Comparison of ENCODE assay signal across 9 cellular contexts in the genomic region with DNA sequence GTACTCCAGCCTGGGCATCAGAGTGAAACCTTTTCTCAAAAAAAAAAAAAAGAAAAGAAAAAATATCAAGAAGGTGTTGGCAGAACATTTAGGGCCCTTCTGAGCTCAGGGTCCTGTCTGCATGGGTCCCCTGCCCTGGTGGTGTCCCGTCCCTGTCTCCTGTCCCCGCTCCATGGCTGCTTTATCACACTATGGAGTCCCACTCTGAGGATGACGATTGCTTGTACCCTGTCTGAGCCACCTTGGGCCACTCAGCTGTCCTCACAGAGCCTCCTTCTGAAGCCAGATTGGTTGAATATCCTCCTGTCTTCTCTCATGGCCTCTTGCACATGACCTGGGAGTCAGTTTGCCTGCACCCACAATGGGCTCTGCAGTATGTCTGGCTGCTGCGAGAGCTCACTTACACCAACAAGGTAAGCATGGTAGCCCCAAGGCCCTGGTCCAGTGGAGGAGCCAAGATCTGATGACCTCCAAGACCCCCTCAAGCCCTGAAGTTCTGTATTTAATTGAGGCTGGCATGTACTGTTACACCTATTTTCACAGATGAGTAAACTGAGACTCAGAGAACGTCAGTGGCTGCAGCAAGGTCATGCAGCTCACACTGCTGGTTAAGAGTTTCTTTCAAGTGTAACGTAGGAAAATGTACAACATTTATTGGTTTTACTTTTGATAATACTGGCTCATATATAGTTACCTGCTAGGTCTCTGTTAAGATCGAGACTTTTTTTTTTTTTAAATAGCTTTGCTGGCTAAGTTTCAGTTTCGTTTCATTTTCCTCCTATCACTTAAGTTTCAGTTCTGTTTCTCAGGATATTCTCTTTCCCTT. TPM values are rescaled to one million over a fixed set of nuclear protein-coding genes. Genes with fewer than 3 reads are reported as not detected.
DNase-seq lines count a peak whose midpoint lies in the region; ATAC-seq and TF ChIP-seq lines count a peak whose summit lies in the region.
"Had no signal": no experiment of that assay in that cellular context is flagged by ENCODE, and none has a peak within 500 bp of the region (broad histone marks: within the 10 kb centered on the region; RNA-seq: fewer than 3 reads in every experiment).

No MANE protein-coding gene starts in this region.

- peak overlapping the region; percentile 81 to 88 (median 82) for H3K4me3 Mint-ChIP-seq in T-cell
- H3K4me3 Mint-ChIP-seq in osteocyte (ENCODE audit: unreplicated experiment) = peak overlapping the region; percentile 4
- H3K4me3 Mint-ChIP-seq: brain had no signal

- H3K27ac Mint-ChIP-seq in T-cell = peak overlapping the region; percentile 95 to 99
- H3K27ac Mint-ChIP-seq in osteocyte (ENCODE audit: unreplicated experiment) = no peak overlapping the region
- H3K27ac Mint-ChIP-seq: brain had no signal

- peaks cover 0 to 3% (median 0%) of the 10 kb centered on the region in 3 donors for H3K9me3 Mint-ChIP-seq in T-cell
- no peaks in the 10 kb centered on the region for H3K9me3 Mint-ChIP-seq in osteocyte (ENCODE audit: unreplicated experiment)

- ATAC-seq in HG03135 (IDR thresholded peaks at IDR 0.05; ENCODE audit: unreplicated experiment) (peak; percentile 86), T-cell (replicated peaks in 1 of 4) (peak; percentile 57 to 78 (median 68))

- no peak overlapping the region for H3K27ac ChIP-seq in duodenal mucosa (ENCODE audit: low read depth, low read length)

- H3K36me3 Mint-ChIP-seq in T-cell (peaks cover 13% of the 10 kb centered on the region), osteocyte (ENCODE audit: unreplicated experiment) (no peaks in the 10 kb centered on the region)

- peak; percentile 17 for DNase-seq in activated T-cell treated with anti-CD3 and anti-CD28 coated beads for 1 hour (ENCODE audit: low read depth)
- no peak for DNase-seq in activated T-cell treated with anti-CD3 and anti-CD28 coated beads for 4 hours
- DNase-seq in T-cell = peak in 8 of 34 experiments; percentile 4 to 29 (median 20)
- no peak for DNase-seq in osteocyte (ENCODE audit: extremely low spot score, unreplicated experiment)
- no peak for DNase-seq in NCI-H2227 (lab: John Stamatoyannopoulos, UW; ENCODE audit: unreplicated experiment)
- no peak for DNase-seq in SK-N-DZ (ENCODE audit: low spot score)

- H3K27me3 ChIP-seq in duodenal mucosa (ENCODE audit: control insufficient read depth in 1 of 2, insufficient read depth in 2 of 2, low read length in 2 of 2) = no peaks in the 10 kb centered on the region

- POLR2A ChIA-PET in T-cell (lab: Charles Lee) = interaction anchor here (0.6 to 1.3 kb wide), 9 partner anchors 11 to 1528 kb away, joined by 3 to 9 read pairs (median 3); partner anchors contain the start of gene ZCCHC2 (in 1 of the 2)

- no peak for TF ChIP-seq CTCF in osteocyte (IDR thresholded peaks at IDR 0.05)

- H3K27me3 Mint-ChIP-seq in T-cell (no peaks in the 10 kb centered on the region), osteocyte (ENCODE audit: unreplicated experiment) (peaks cover 13% of the 10 kb centered on the region)

- peaks cover 22 to 27% of the 10 kb centered on the region in 2 donors for H3K4me1 ChIP-seq in duodenal mucosa (ENCODE audit: control insufficient read depth in 1 of 2, insufficient read depth in 2 of 2, low read length in 2 of 2)

- no peaks in the 10 kb centered on the region for H3K9me3 ChIP-seq in duodenal mucosa (ENCODE audit: control insufficient read depth in 1 of 2, low read length in 2 of 2)

- H3K4me1 Mint-ChIP-seq in T-cell (peaks cover 16 to 22% (median 21%) of the 10 kb centered on the region in 3 donors), osteocyte (ENCODE audit: unreplicated experiment) (peaks cover 7% of the 10 kb centered on the region)
- H3K4me1 Mint-ChIP-seq: brain had no signal

- H3K9ac ChIP-seq in duodenal mucosa (ENCODE audit: low read depth in 1 of 2, low read length in 2 of 2) = peak overlapping the region; percentile 58 to 73

- H3K36me3 ChIP-seq in duodenal mucosa (ENCODE audit: control insufficient read depth in 1 of 2, insufficient read depth in 2 of 2, low read length in 2 of 2) = no peaks in the 10 kb centered on the region

- peak overlapping the region; percentile 71 to 75 for H3K4me3 ChIP-seq in duodenal mucosa (ENCODE audit: low read depth in 1 of 2, low read length in 2 of 2)

- CTCF ChIA-PET in T-cell (lab: Charles Lee) = interaction anchor here (0.6 to 1.6 kb wide), 8 partner anchors 10 to 954 kb away, joined by 3 to 5 read pairs (median 4); partner anchors contain the start of gene PHLPP1 (in 1 of the 2)

RNA-seq across cellular contexts. Expression of gene ZCCHC2, which starts 16.9 kb away (rescaled TPM):
- total RNA-seq in T-cell (10 to 100 TPM; 46.1 to 88.0 (median 52.2) TPM), osteocyte (10.3 and 11.2 TPM in 2 replicates)
- polyA plus RNA-seq in SK-N-DZ (2014; cell fraction: cytosol; rRNA removed) = 3.6 and 4.9 TPM in 2 replicates
- 3.8 and 4.6 TPM in 2 replicates for polyA plus RNA-seq in SK-N-DZ (2014; cell fraction: nucleus; rRNA removed)
